ENCODE assay signal across 10 cellular contexts in genomic region chr10:44865289-44865671, GRCh38. TPM values are rescaled to one million over a fixed set of nuclear protein-coding genes. Genes with fewer than 3 reads are reported as not detected.
DNase-seq lines count a peak whose midpoint lies in the region; ATAC-seq, FAIRE-seq and TF ChIP-seq lines count a peak whose summit lies in the region.
"Had no signal": no experiment of that assay in that cellular context is flagged by ENCODE, and none has a peak within 500 bp of the region (broad histone marks: within the 10 kb centered on the region; RNA-seq: fewer than 3 reads in every experiment).

No MANE protein-coding gene starts in this region.

- H3K4me1 ChIP-seq in BLaER1 treated with 17β-estradiol and CSF1 and Interleukin-3, amounts not matched to agents 10 nM and 100 nM, result peaks cover 51 to 67% (median 58%) of the 10 kb centered on the region in 10 experiments
- H3K4me1 ChIP-seq in H1 (replicated peaks in 1 of 4; ENCODE audit: control insufficient read depth in 3 of 4, insufficient read depth in 4 of 4, low read length in 3 of 4), result peaks cover 2 to 17% (median 8%) of the 10 kb centered on the region in 4 experiments; a peak in 6 of 7 replicates

- H2BK20ac ChIP-seq in H1 (ENCODE audit: low read length), result peak overlapping the region; percentile 82

- H3K27ac ChIP-seq in BLaER1 treated with 17β-estradiol and CSF1 and Interleukin-3, amounts not matched to agents 10 nM and 100 nM, result peak overlapping the region in 9 of 11 experiments; percentile 25 to 71 (median 54); a peak in 13 of 22 replicates
- no peak overlapping the region for H3K27ac ChIP-seq in H1 (ENCODE audit: low read depth, low read length)
- no peak overlapping the region for H3K27ac ChIP-seq in substantia nigra (ENCODE audit: low read depth, low read length, poor library complexity, severe bottlenecking)

- H3K4me3 Mint-ChIP-seq in naive B cell, result peak overlapping the region in 5 of 8 donors; percentile 57 to 92 (median 86)

- DNase-seq in MG63, result no peak
- DNase-seq in H1 (ENCODE audit: low read depth in 1 of 2, low spot score in 2 of 2), result peak in 1 of 2 experiments; percentile 64
- DNase-seq in naive B cell, result no peak
- DNase-seq in substantia nigra (lab: John Stamatoyannopoulos, UW), result no peak
- no peak for DNase-seq in NK-92 (lab: John Stamatoyannopoulos, UW; ENCODE audit: unreplicated experiment)

- peak overlapping the region; percentile 91; the same call in 1 of the 2 replicates for H2BK12ac ChIP-seq in H1 (ENCODE audit: low read depth, low read length)

- ATAC-seq in naive B cell (ENCODE audit: low read depth in 2 of 2) (no peak), GM21825 (IDR thresholded peaks at IDR 0.05; ENCODE audit: unreplicated experiment) (no peak), GM18867 (IDR thresholded peaks at IDR 0.05; ENCODE audit: unreplicated experiment) (no peak)

- peak overlapping the region in 10 of 11 experiments; percentile 13 to 78 (median 71); a peak in 13 of 22 replicates for H3K9ac ChIP-seq in BLaER1 treated with 17β-estradiol and CSF1 and Interleukin-3, amounts not matched to agents 10 nM and 100 nM
- no peak overlapping the region for H3K9ac ChIP-seq in H1 (replicated peaks in 1 of 4; ENCODE audit: extremely low read depth in 1 of 4, low read depth in 3 of 4, low read length in 3 of 4)

- H3K23me2 ChIP-seq in H1 (ENCODE audit: low read depth, low read length), result peaks cover 2% of the 10 kb centered on the region

- CTCF ChIA-PET in H1 (lab: Charles Lee; ENCODE audit: partially characterized antibody), result interaction anchor here (0.7 to 7.0 kb wide), 20 partner anchors 8 to 1182 kb away, joined by 3 to 90 read pairs (median 3); no protein-coding TSS in a partner anchor

- H3K79me2 ChIP-seq in H1 (ENCODE audit: control insufficient read depth in 1 of 2, insufficient read depth in 2 of 2, low read length in 2 of 2), result no peaks in the 10 kb centered on the region

- H4K8ac ChIP-seq in H1 (ENCODE audit: extremely low read depth, insufficient read depth, low read length), result no peak overlapping the region

- no peaks in the 10 kb centered on the region for H3K9me3 Mint-ChIP-seq in naive B cell

- H3K36me3 Mint-ChIP-seq in naive B cell, result no peaks in the 10 kb centered on the region

- peaks cover 51 to 72% (median 72%) of the 10 kb centered on the region in 3 donors for H3K27me3 Mint-ChIP-seq in naive B cell

- H3K27ac Mint-ChIP-seq in naive B cell, result no peak overlapping the region

- no peaks in the 10 kb centered on the region for H3K79me1 ChIP-seq in H1 (ENCODE audit: low read depth, low read length)

- POLR2A ChIA-PET in H1 (lab: Charles Lee; ENCODE audit: partially characterized antibody), result interaction anchor here (0.6 to 2.3 kb wide), 7 partner anchors 12 to 553 kb away, joined by 3 to 6 read pairs (median 3); no protein-coding TSS in a partner anchor

- no peak overlapping the region for H3K23ac ChIP-seq in H1 (ENCODE audit: insufficient read length)

- TF ChIP-seq EP300 in H1 (IDR thresholded peaks at IDR 0.05; ENCODE audit: borderline replicate concordance in 1 of 2, low read depth in 2 of 2, low read length in 2 of 2), result no peak

- H2AFZ ChIP-seq in H1 (ENCODE audit: low read length), result peak overlapping the region; percentile 95

- no peaks in the 10 kb centered on the region for H3K36me3 ChIP-seq in BLaER1 treated with 17β-estradiol and CSF1 and Interleukin-3, amounts not matched to agents 10 nM and 100 nM
- no peaks in the 10 kb centered on the region for H3K36me3 ChIP-seq in MG63
- H3K36me3 ChIP-seq in H1 (ENCODE audit: control insufficient read depth in 2 of 4, insufficient read depth in 4 of 4, low read length in 3 of 4), result no peaks in the 10 kb centered on the region

- peaks cover 0 to 20% (median 0%) of the 10 kb centered on the region in 11 experiments; a peak in 10 of 22 replicates for H3K27me3 ChIP-seq in BLaER1 treated with 17β-estradiol and CSF1 and Interleukin-3, amounts not matched to agents 10 nM and 100 nM
- H3K27me3 ChIP-seq in MG63 (no peaks in the 10 kb centered on the region), H1 (replicated peaks in 1 of 4; ENCODE audit: control insufficient read depth in 3 of 4, extremely low read depth in 1 of 4, insufficient read depth in 3 of 4, low read length in 3 of 4) (peaks cover 6 to 38% (median 31%) of the 10 kb centered on the region in 4 experiments)

- H2AK5ac ChIP-seq in H1 (ENCODE audit: low read depth, low read length), result no peak overlapping the region

- peak overlapping the region; percentile 81; the same call in 1 of the 2 replicates for H3K18ac ChIP-seq in H1 (ENCODE audit: extremely low read depth, low read length)

- peak overlapping the region; percentile 14 to 72 (median 58); a peak in 13 of 20 replicates for H3K4me3 ChIP-seq in BLaER1 treated with 17β-estradiol and CSF1 and Interleukin-3, amounts not matched to agents 10 nM and 100 nM
- H3K4me3 ChIP-seq in MG63 (peak overlapping the region; percentile 51), H1 (ENCODE audit: extremely low read depth in 1 of 4, insufficient read depth in 2 of 4, low read depth in 3 of 4, low read length in 4 of 4) (peak overlapping the region in 1 of 4 experiments; percentile 61; a peak in 3 of 8 replicates)

- WGBS in H1 (ENCODE audit: extremely low coverage in 1 of 2, insufficient coverage in 1 of 2, insufficient read length in 1 of 2, insufficient replicate concordance in 2 of 2, low coverage in 1 of 2, low lambda C conversion rate in 2 of 2, missing lambda C conversion rate in 1 of 2), 2 experiments, result 78% methylated on average over 15 of the region's 16 CpGs; no CpG with 5 or more reads in 1 of the 2 experiments

- H2BK5ac ChIP-seq in H1 (ENCODE audit: low read depth, low read length), result no peak overlapping the region

- H3K4ac ChIP-seq in H1 (replicated peaks; ENCODE audit: insufficient read length, low read depth, low read length), result no peak overlapping the region

- FAIRE-seq in H1 (lab: Jason Lieb, UNC), result no peak
- FAIRE-seq: colon, islet of Langerhans had no signal

- peaks cover 0 to 5% (median 0%) of the 10 kb centered on the region in 11 experiments; a peak in 2 of 22 replicates for H3K9me3 ChIP-seq in BLaER1 treated with 17β-estradiol and CSF1 and Interleukin-3, amounts not matched to agents 10 nM and 100 nM (replicated peaks in 1 of 11)
- H3K9me3 ChIP-seq in MG63 (no peaks in the 10 kb centered on the region), H1 (ENCODE audit: insufficient read depth in 2 of 2, low read depth in 1 of 2, low read length in 1 of 2) (no peaks in the 10 kb centered on the region)

- H4K91ac ChIP-seq in H1 (replicated peaks; ENCODE audit: insufficient read length, low read length), result peak overlapping the region; percentile 91

- H3K56ac ChIP-seq in H1 (replicated peaks; ENCODE audit: insufficient read length, low read depth, low read length), result no peak overlapping the region

- peak overlapping the region; percentile 76 to 92 (median 84) for H3K4me2 ChIP-seq in BLaER1 treated with 17β-estradiol and CSF1 and Interleukin-3, amounts not matched to agents 10 nM and 100 nM
- H3K4me2 ChIP-seq in H1 (ENCODE audit: insufficient read depth in 1 of 2, low read depth in 2 of 2, low read length in 2 of 2), result peak overlapping the region; percentile 19 to 65; a peak in 2 of 4 replicates

- peaks cover 16 to 22% (median 16%) of the 10 kb centered on the region in 3 donors for H3K4me1 Mint-ChIP-seq in naive B cell

- peak overlapping the region; percentile 96 for H2BK15ac ChIP-seq in H1 (ENCODE audit: low read length)

- no peak for TF ChIP-seq POLR2A in H1 (IDR thresholded peaks at IDR 0.05; ENCODE audit: control extremely low read depth in 1 of 2, low read depth in 2 of 2, low read length in 2 of 2)

- no peak for TF ChIP-seq CTCF in H1 (IDR thresholded peaks at IDR 0.05; ENCODE audit: control extremely low read depth in 1 of 3, insufficient read depth in 1 of 3, low read depth in 1 of 3, low read length in 3 of 3)

- H2BK120ac ChIP-seq in H1 (replicated peaks; ENCODE audit: low read depth, low read length), result peak overlapping the region; percentile 27

- peak overlapping the region; percentile 48 for H3K14ac ChIP-seq in H1 (ENCODE audit: insufficient read length)

- TF ChIP-seq RAD21 in H1 (IDR thresholded peaks at IDR 0.05 in 1 of 2, conservative IDR thresholded peaks at IDR 0.05 in 1 of 2; ENCODE audit: low read depth in 2 of 2, low read length in 2 of 2), result no peak

- H4K5ac ChIP-seq in H1 (ENCODE audit: insufficient read length, low read depth, low read length), result no peak overlapping the region

- H4K20me1 ChIP-seq in BLaER1 treated with 17β-estradiol and CSF1 and Interleukin-3, amounts not matched to agents 10 nM and 100 nM, result no peaks in the 10 kb centered on the region
- H4K20me1 ChIP-seq in H1 (replicated peaks in 1 of 2; ENCODE audit: control insufficient read depth in 1 of 2, insufficient read depth in 2 of 2, low read length in 2 of 2), result no peaks in the 10 kb centered on the region

TF ChIP-seq in H1, 55 proteins besides CTCF, POLR2A, EP300 and RAD21 (continues in another document):
- no peak for TF ChIP-seq SRF (IDR thresholded peaks at IDR 0.05; ENCODE audit: low read depth, low read length)
- TF ChIP-seq E2F6 (IDR thresholded peaks at IDR 0.05), result peak; percentile 72; the same call in 1 of the 2 replicates
- TF ChIP-seq ASH2L (IDR thresholded peaks at IDR 0.05; ENCODE audit: low read length), result no peak
- TF ChIP-seq SAP30 (IDR thresholded peaks at IDR 0.05; ENCODE audit: insufficient read depth, insufficient replicate concordance, low read length), result no peak
- 0 out of 2 replicates have a peak, but pooled peaks have one; percentile 2 for TF ChIP-seq KDM1A (IDR thresholded peaks at IDR 0.05; ENCODE audit: borderline replicate concordance, low read length)
- peak; percentile 7 for TF ChIP-seq RNF2 (IDR thresholded peaks at IDR 0.05; ENCODE audit: borderline replicate concordance, low read depth, low read length, missing control alignments, poor library complexity, severe bottlenecking)
- no peak for TF ChIP-seq TEAD4 (IDR thresholded peaks at IDR 0.05; ENCODE audit: low read depth, low read length)

RNA-seq across cellular contexts. Expression of gene TMEM72, which starts 45.9 kb away (rescaled TPM):
- total RNA-seq in MG63 (2014; rRNA removed; shearing (Covaris generic); ENCODE audit: low replicate concordance), result not detected in 2 replicates
- not detected in 2 replicates for total RNA-seq in H1 (2021; fragmentation: NEBNext Ultra II Directional; extraction: Animal tissue kit (Norgen Biotek cat#: 25700))
- polyA plus RNA-seq in H1 (2011; rRNA removed) (not detected in 2 replicates), naive B cell (ENCODE audit: low read depth in 6 of 6) (not detected)
- polyA plus RNA-seq in H1 (2011; cell fraction: cytosol; rRNA removed), result 0.03 TPM
- not detected for polyA plus RNA-seq in H1 (2011; cell fraction: nucleus; rRNA removed)
- not detected in 4 replicates for polyA plus RNA-seq in H1 (2012, experiment 1 of 2)
- not detected for polyA plus RNA-seq in H1 (2012, experiment 2 of 2)
- polyA plus RNA-seq in H1 (2013, experiment 1 of 2), result not detected
- polyA plus RNA-seq in H1 (2013, experiment 2 of 2), result not detected
- not detected in 2 replicates for polyA minus RNA-seq in H1 (2011; rRNA and poly(A)+ RNA removed)
- not detected for polyA minus RNA-seq in H1 (2011; cell fraction: cytosol; rRNA and poly(A)+ RNA removed)
- not detected for polyA minus RNA-seq in H1 (2011; cell fraction: nucleus; rRNA and poly(A)+ RNA removed)

Comparison
In these comparisons a context has a peak if more than half of its experiments do, and no peak if none do; other contexts are left out.
1. H3K27ac ChIP-seq: peak in BLaER1 treated with 17β-estradiol and CSF1 and Interleukin-3, amounts not matched to agents 10 nM and 100 nM (9 of 11); none in H1 (single experiment) and substantia nigra (single experiment).
2. H3K9ac ChIP-seq: peak in BLaER1 treated with 17β-estradiol and CSF1 and Interleukin-3, amounts not matched to agents 10 nM and 100 nM (10 of 11); none in H1 (0 of 4).